15 cellular contexts compared by ENCODE assay signal in the genomic region with DNA sequence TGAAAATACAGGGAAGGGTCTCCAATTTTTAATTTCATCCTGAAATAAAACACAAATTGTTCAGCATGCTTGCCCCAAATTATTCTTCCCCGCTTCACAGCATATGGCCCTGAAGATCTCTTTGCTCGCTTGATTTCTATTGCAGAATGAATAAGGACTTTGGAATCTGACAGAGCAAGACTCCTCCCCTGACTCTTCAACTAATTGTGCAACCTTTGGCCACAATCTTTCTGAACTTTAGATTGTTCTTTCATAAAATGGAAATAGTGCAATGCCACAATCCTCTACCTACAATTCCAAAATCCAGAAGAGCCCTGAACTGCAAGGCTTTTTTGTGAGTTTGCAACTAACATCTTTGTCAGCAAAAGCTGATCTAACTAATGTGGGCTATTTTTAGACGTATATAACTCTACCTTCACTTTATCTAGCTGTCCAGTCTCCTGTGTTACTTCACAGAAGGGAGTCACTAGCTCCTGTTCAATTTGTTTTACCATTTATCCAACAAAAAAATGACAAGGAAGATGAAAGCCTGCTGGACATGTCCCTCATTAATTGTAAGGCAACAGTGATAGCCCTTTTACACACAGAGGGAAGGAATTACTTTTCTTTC. TPM values are rescaled to one million over a fixed set of nuclear protein-coding genes. Genes with fewer than 3 reads are reported as not detected.
A peak's percentile ranks its signal among the peaks of the same experiment; 100 is the strongest.
DNase-seq lines count a peak whose midpoint lies in the region; ATAC-seq and TF ChIP-seq lines count a peak whose summit lies in the region.
"Had no signal": no experiment of that assay in that cellular context is flagged by ENCODE, and none has a peak within 500 bp of the region (broad histone marks: within the 10 kb centered on the region; RNA-seq: fewer than 3 reads in every experiment).

No MANE protein-coding gene starts in this region.

- no peak overlapping the region for H3K4me3 Mint-ChIP-seq in endodermal cell
- H3K4me3 Mint-ChIP-seq: activated CD4-positive, alpha-beta T cell treated with anti-CD3 and anti-CD28 coated beads for 36 hours; neural crest cell had no signal

- ATAC-seq in GM21737 (IDR thresholded peaks at IDR 0.05; ENCODE audit: unreplicated experiment), result no peak
- ATAC-seq: activated CD4-positive, alpha-beta T cell treated with anti-CD3 and anti-CD28 coated beads for 36 hours had no signal

- H3K36me3 Mint-ChIP-seq in endodermal cell (ENCODE audit: low read depth), result peaks cover 8% of the 10 kb centered on the region

- H3K27me3 ChIP-seq in endodermal cell (ENCODE audit: control insufficient read depth, insufficient read depth, low read length, poor library complexity, severe bottlenecking), result no peaks in the 10 kb centered on the region
- H3K27me3 ChIP-seq: testis had no signal

- no peaks in the 10 kb centered on the region for H3K27me3 Mint-ChIP-seq in endodermal cell (ENCODE audit: insufficient read depth)
- H3K27me3 Mint-ChIP-seq: activated CD4-positive, alpha-beta T cell treated with anti-CD3 and anti-CD28 coated beads for 36 hours had no signal

- peak; percentile 50 for DNase-seq in A172 (ENCODE audit: low spot score)
- peak; percentile 63 for DNase-seq in HS-5 (ENCODE audit: low read depth)
- peak; percentile 32 for DNase-seq in astrocyte of the hippocampus (ENCODE audit: low read depth, low spot score)
- peak; percentile 78 for DNase-seq in kidney glomerular epithelial cell (lab: John Stamatoyannopoulos, UW)
- no peak for DNase-seq in amniotic stem cell (lab: John Stamatoyannopoulos, UW)
- no peak for DNase-seq in endodermal cell
- DNase-seq in 8988T, result no peak
- DNase-seq: activated CD4-positive, alpha-beta T cell treated with anti-CD3 and anti-CD28 coated beads for 36 hours; activated gamma-delta T cell; SHP77; stimulated activated CD4-positive, alpha-beta T cell treated with anti-CD3 and anti-CD28 coated beads, Interleukin-2, amount 100 ng/mL, for 24 hours; testis had no signal

- H3K9me3 Mint-ChIP-seq in endodermal cell, result peaks cover 11% of the 10 kb centered on the region
- H3K9me3 Mint-ChIP-seq: neural crest cell had no signal

- TF ChIP-seq CTCF in endodermal cell (conservative IDR thresholded peaks at IDR 0.05), result no peak

- H3K9me3 ChIP-seq in endodermal cell (ENCODE audit: control insufficient read depth, low read length), result peaks cover 4% of the 10 kb centered on the region
- H3K9me3 ChIP-seq: HAP-1, testis had no signal

- no peaks in the 10 kb centered on the region for H3K4me1 ChIP-seq in endodermal cell (ENCODE audit: control insufficient read depth, insufficient read depth, low read length)
- H3K4me1 ChIP-seq: HAP-1, testis had no signal

- H3K36me3 ChIP-seq in endodermal cell (ENCODE audit: control insufficient read depth, insufficient read depth, low read length), result no peaks in the 10 kb centered on the region
- H3K36me3 ChIP-seq: HAP-1 had no signal

- peaks cover under 1% of the 10 kb centered on the region for H3K4me1 Mint-ChIP-seq in endodermal cell
- H3K4me1 Mint-ChIP-seq: neural crest cell had no signal

- 90 to 100% methylated on average over 3 of the region's 3 CpGs for WGBS in endodermal cell (ENCODE audit: insufficient coverage in 1 of 2, insufficient read length in 1 of 2), 2 experiments

- H3K27ac Mint-ChIP-seq in endodermal cell, result no peak overlapping the region
- H3K27ac Mint-ChIP-seq: activated CD4-positive, alpha-beta T cell treated with anti-CD3 and anti-CD28 coated beads for 36 hours had no signal

- no peak overlapping the region for H3K27ac ChIP-seq in endodermal cell (ENCODE audit: low read depth, low read length)
- H3K27ac ChIP-seq: testis had no signal

- no peak overlapping the region for H3K4me3 ChIP-seq in endodermal cell (ENCODE audit: low read length)
- H3K4me3 ChIP-seq: HAP-1, testis had no signal

- H3K9ac ChIP-seq in endodermal cell (ENCODE audit: extremely low read depth, low read length, poor library complexity, severe bottlenecking), result no peak overlapping the region

RNA-seq across cellular contexts. Expression of gene RNASEL, which starts 13.4 kb away (rescaled TPM):
- 14.6 and 16.7 TPM in 2 replicates for total RNA-seq in A172 (2014; rRNA removed; shearing (Covaris generic))
- 1 to 10 TPM; 2.6 to 3.1 TPM for total RNA-seq in endodermal cell
- polyA plus RNA-seq in endodermal cell (2013, experiment 1 of 2), result 2.2 TPM
- 2.4 TPM for polyA plus RNA-seq in endodermal cell (2013, experiment 2 of 2)

RNA-seq across cellular contexts. Expression of gene RGS16, which starts 28.5 kb away (rescaled TPM):
- 12.8 and 23.4 TPM in 2 replicates for total RNA-seq in A172 (2014; rRNA removed; shearing (Covaris generic))
- 10 to 100 TPM; 14.8 to 19.4 TPM for total RNA-seq in endodermal cell
- 42.3 TPM for polyA plus RNA-seq in endodermal cell (2013, experiment 1 of 2)
- polyA plus RNA-seq in endodermal cell (2013, experiment 2 of 2), result 38.7 TPM

Comparison
In these comparisons a context has a peak if more than half of its experiments do, and no peak if none do; other contexts are left out.
1. DNase-seq: peak in A172 (single experiment), HS-5 (single experiment), astrocyte of the hippocampus (single experiment) and kidney glomerular epithelial cell (single experiment); none in amniotic stem cell (single experiment), endodermal cell (single experiment) and 8988T (single experiment).